ENCODE assay signal across 14 cellular contexts in genomic region chr1:29136463-29136915, GRCh38. TPM values are rescaled to one million over a fixed set of nuclear protein-coding genes. Genes with fewer than 3 reads are reported as not detected.
DNase-seq lines count a peak whose midpoint lies in the region; ATAC-seq and TF ChIP-seq lines count a peak whose summit lies in the region.
"Had no signal": no experiment of that assay in that cellular context is flagged by ENCODE, and none has a peak within 500 bp of the region (broad histone marks: within the 10 kb centered on the region; RNA-seq: fewer than 3 reads in every experiment).

No MANE protein-coding gene starts in this region.

- peak; percentile 48 for DNase-seq in AG08395 (ENCODE audit: low spot score)
- DNase-seq in chondrocyte (ENCODE audit: low spot score): peak; percentile 48
- peak; percentile 89 for DNase-seq in left lobe of liver (ENCODE audit: low spot score)
- DNase-seq in activated gamma-delta T cell (lab: John Stamatoyannopoulos, UW): no peak
- no peak for DNase-seq in DMS53 (lab: John Stamatoyannopoulos, UW)
- DNase-seq in DMS53 treated with DMSO at 0.1 percent for 48 hours (lab: John Stamatoyannopoulos, UW; ENCODE audit: unreplicated experiment): no peak
- no peak for DNase-seq in cerebellar nuclear complex (lab: John Stamatoyannopoulos, UW)
- DNase-seq: activated CD4-positive, alpha-beta memory T cell treated with anti-CD3 and anti-CD28 coated beads for 36 hours; EL; midbrain; stimulated activated CD8-positive, alpha-beta memory T cell treated with anti-CD3 and anti-CD28 coated beads, Interleukin-4, amount 100 ng/mL, for 48 hours; T1000; upper lobe of left lung had no signal

- no peak for TF ChIP-seq CTCF in chondrocyte (IDR thresholded peaks at IDR 0.05)

- no peak overlapping the region for H3K4me3 Mint-ChIP-seq in chondrocyte (ENCODE audit: unreplicated experiment)
- H3K4me3 Mint-ChIP-seq: activated CD4-positive, alpha-beta memory T cell treated with anti-CD3 and anti-CD28 coated beads for 36 hours had no signal

- TF ChIP-seq EP300 in Ishikawa (IDR thresholded peaks at IDR 0.05; ENCODE audit: borderline replicate concordance): no peak

- no peak overlapping the region for H3K27ac Mint-ChIP-seq in chondrocyte (ENCODE audit: unreplicated experiment)
- H3K27ac Mint-ChIP-seq: activated CD4-positive, alpha-beta memory T cell treated with anti-CD3 and anti-CD28 coated beads for 36 hours had no signal

- peak; percentile 93 for ATAC-seq in left lobe of liver

- no peak for TF ChIP-seq RAD21 in Ishikawa (IDR thresholded peaks at IDR 0.05; ENCODE audit: low read depth)

- H3K36me3 Mint-ChIP-seq in chondrocyte (ENCODE audit: low read depth): no peaks in the 10 kb centered on the region
- H3K36me3 Mint-ChIP-seq: activated CD4-positive, alpha-beta memory T cell treated with anti-CD3 and anti-CD28 coated beads for 36 hours had no signal

- H3K27me3 Mint-ChIP-seq in chondrocyte (ENCODE audit: low read depth): no peaks in the 10 kb centered on the region

- no peaks in the 10 kb centered on the region for H3K4me1 Mint-ChIP-seq in chondrocyte (ENCODE audit: low read depth)

- H3K9me3 Mint-ChIP-seq in chondrocyte (ENCODE audit: low read depth): no peaks in the 10 kb centered on the region
- H3K9me3 Mint-ChIP-seq: activated CD4-positive, alpha-beta memory T cell treated with anti-CD3 and anti-CD28 coated beads for 36 hours had no signal

TF ChIP-seq in Ishikawa, 13 proteins besides CTCF, POLR2A, EP300 and RAD21:
- TF ChIP-seq CEBPB (IDR thresholded peaks at IDR 0.05) (peak; percentile 59; the same call in 1 of the 2 replicates), NFIC (IDR thresholded peaks at IDR 0.05) (peak; percentile 37), TAF1 (IDR thresholded peaks at IDR 0.05; ENCODE audit: low read depth) (no peak)

RNA-seq across cellular contexts. Expression of gene TMEM200B, which starts 12.8 kb away (rescaled TPM):
- total RNA-seq in chondrocyte (11.7 to 15.4 TPM (median 13.8 TPM) in 3 replicates), left lobe of liver (2.0 TPM)

RNA-seq across cellular contexts. Expression of gene SRSF4, which starts 45.2 kb away (rescaled TPM):
- total RNA-seq in chondrocyte: 49.1 to 65.2 TPM (median 50.1 TPM) in 3 replicates
- total RNA-seq in left lobe of liver: 33.0 TPM

Comparison
In these comparisons a context has a peak if more than half of its experiments do, and no peak if none do; other contexts are left out.
1. DNase-seq: peak in AG08395 (single experiment), chondrocyte (single experiment) and left lobe of liver (single experiment); none in activated gamma-delta T cell (single experiment), DMS53 (single experiment), DMS53 treated with DMSO at 0.1 percent for 48 hours (single experiment) and cerebellar nuclear complex (0 of 2).